1 cellular context compared by ENCODE assay signal in genomic region chr3:108780235-108780634, GRCh38.
TF ChIP-seq lines count a peak whose summit lies in the region.

No MANE protein-coding gene starts in this region.

TF ChIP-seq in HepG2, 621 proteins besides CTCF, POLR2A, EP300 and RAD21:
- no peak for TF ChIP-seq YY1 (IDR thresholded peaks at IDR 0.05; ENCODE audit: insufficient read depth, insufficient replicate concordance, low read depth, low read length)
- no peak for TF ChIP-seq SMARCC2 (IDR thresholded peaks at IDR 0.05)
- TF ChIP-seq, protein P1, sequence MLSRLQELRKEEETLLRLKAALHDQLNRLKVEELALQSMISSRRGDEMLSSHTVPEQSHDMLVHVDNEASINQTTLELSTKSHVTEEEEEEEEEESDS (CRISPR knock-in tag; IDR thresholded peaks at IDR 0.05; ENCODE audit: borderline replicate concordance) = no peak
- no peak for TF ChIP-seq ZNF577 (CRISPR knock-in tag; IDR thresholded peaks at IDR 0.05; ENCODE audit: borderline replicate concordance, low read depth)
- no peak for TF ChIP-seq ATF6 (CRISPR knock-in tag; conservative IDR thresholded peaks at IDR 0.05)
- no peak for TF ChIP-seq AKAP8 (CRISPR knock-in tag; IDR thresholded peaks at IDR 0.05)
- TF ChIP-seq LRRFIP1 (CRISPR knock-in tag; conservative IDR thresholded peaks at IDR 0.05) = no peak
- TF ChIP-seq FLYWCH1 (CRISPR knock-in tag; IDR thresholded peaks at IDR 0.05) = no peak
